9 cellular contexts compared by ENCODE assay signal in the genomic region with DNA sequence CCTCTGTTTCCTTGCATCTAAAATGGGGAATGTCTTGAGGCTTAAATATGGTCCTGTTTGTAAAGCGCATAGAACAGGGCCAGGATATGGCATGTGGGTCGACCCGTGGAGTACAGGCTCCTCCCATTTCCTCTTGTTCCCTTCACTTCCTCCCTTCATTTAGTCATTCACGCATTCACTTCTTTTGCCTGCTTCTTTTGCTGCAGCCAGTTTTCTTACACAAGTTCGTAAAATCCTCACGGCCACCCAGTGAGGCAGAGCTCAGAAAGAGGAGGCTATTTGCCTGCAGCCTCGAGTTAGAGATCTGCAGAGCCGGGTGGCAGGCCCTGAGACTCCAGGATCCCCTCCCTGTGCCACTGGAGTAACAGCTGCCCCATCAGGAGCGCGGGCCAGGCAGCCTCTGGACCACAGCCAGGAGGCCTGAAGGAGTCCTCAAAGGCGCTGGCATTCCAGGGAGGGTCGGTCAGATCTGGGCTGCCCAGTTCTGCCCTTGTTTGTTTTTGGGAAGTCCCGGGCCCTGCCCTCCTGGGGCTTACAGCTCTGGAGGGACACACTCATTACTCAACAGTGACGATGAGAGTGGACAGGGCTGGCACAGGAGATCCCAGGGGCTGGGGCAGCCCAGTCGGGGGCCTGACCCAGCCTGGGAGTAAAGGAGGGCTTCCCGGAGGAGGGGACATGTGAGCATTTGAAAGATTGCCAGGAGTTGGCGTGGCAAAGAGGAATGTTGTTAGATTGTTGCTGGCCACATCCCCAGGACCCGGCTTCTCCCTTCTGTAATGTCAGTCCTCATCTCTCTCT. TPM values are rescaled to one million over a fixed set of nuclear protein-coding genes. Genes with fewer than 3 reads are reported as not detected.
DNase-seq lines count a peak whose midpoint lies in the region; ATAC-seq and TF ChIP-seq lines count a peak whose summit lies in the region.
"Had no signal": no experiment of that assay in that cellular context is flagged by ENCODE, and none has a peak within 500 bp of the region (broad histone marks: within the 10 kb centered on the region; RNA-seq: fewer than 3 reads in every experiment).

No MANE protein-coding gene starts in this region.

- H3K4me1 ChIP-seq in body of pancreas, result peaks cover 76% of the 10 kb centered on the region

- no peak for TF ChIP-seq CTCF in body of pancreas (IDR thresholded peaks at IDR 0.05)

- TF ChIP-seq POLR2A in body of pancreas (IDR thresholded peaks at IDR 0.05), result no peak

- intact Hi-C loops in body of pancreas (cut with DNase I), result no loop called here

- 42 to 47% methylated on average over 15 to 18 of the region's 18 CpGs for WGBS in body of pancreas, 2 donors

- peak overlapping the region; percentile 50 to 69 (median 65) for H3K27ac ChIP-seq in body of pancreas

- ATAC-seq in body of pancreas, result peak; percentile 2
- ATAC-seq in HG03354 (IDR thresholded peaks at IDR 0.05; ENCODE audit: poor library complexity, severe bottlenecking, unreplicated experiment), result no peak

- peaks cover 0 to 11% of the 10 kb centered on the region in 2 donors for H3K36me3 ChIP-seq in body of pancreas (replicated peaks in 1 of 2; ENCODE audit: insufficient read depth in 1 of 2, low read depth in 2 of 2)

- no peak overlapping the region for H3K4me3 ChIP-seq in body of pancreas

- DNase-seq in GF-D8 (lab: John Stamatoyannopoulos, UW) (peak; percentile 34), MV-4-11 (lab: John Stamatoyannopoulos, UW) (peak; percentile 60), body of pancreas (peak; percentile 47 to 75 (median 64)), lung microvascular endothelial cell (ENCODE audit: low read depth in 2 of 2) (peak; percentile 55 to 83), SHP77 (lab: John Stamatoyannopoulos, UW) (no peak), SHP77 treated with DMSO at 0.1 percent for 48 hours (lab: John Stamatoyannopoulos, UW) (no peak), NCI-H2227 (lab: John Stamatoyannopoulos, UW; ENCODE audit: unreplicated experiment) (no peak)

- H3K27me3 ChIP-seq in body of pancreas, result no peaks in the 10 kb centered on the region

- H3K9me3 ChIP-seq in body of pancreas, result no peaks in the 10 kb centered on the region

RNA-seq across cellular contexts. Expression of a gene that starts 4.6 kb away (rescaled TPM):
- total RNA-seq in body of pancreas, result 10 to 100 TPM; 31.1 to 77.5 TPM
- total RNA-seq in lung microvascular endothelial cell, result 55.1 and 61.3 TPM in 2 replicates

RNA-seq across cellular contexts. Expression of a gene that starts 54.6 kb away (rescaled TPM):
- 10 to 100 TPM; 24.4 to 63.3 TPM for total RNA-seq in body of pancreas
- total RNA-seq in lung microvascular endothelial cell, result 13.5 and 54.6 TPM in 2 replicates
- total RNA-seq: SK-MEL-5 had no signal

Comparison
In these comparisons a context has a peak if more than half of its experiments do, and no peak if none do; other contexts are left out.
1. DNase-seq: peak in GF-D8 (single experiment), MV-4-11 (single experiment), body of pancreas (4 of 4) and lung microvascular endothelial cell (2 of 2); none in SHP77 (0 of 2), SHP77 treated with DMSO at 0.1 percent for 48 hours (single experiment) and NCI-H2227 (single experiment).